8 cellular contexts compared by ENCODE assay signal in genomic region chr22:32204211-32204855, GRCh38.
DNase-seq lines count a peak whose midpoint lies in the region; ATAC-seq lines count a peak whose summit lies in the region.

No MANE protein-coding gene starts in this region.

- peaks cover 47% of the 10 kb centered on the region for H3K4me1 Mint-ChIP-seq in activated T-cell treated with anti-CD3 and anti-CD28 coated beads, Interleukin-2, amount 50 U/mL, for 24 hours (ENCODE audit: low read depth)
- peaks cover 20% of the 10 kb centered on the region for H3K4me1 Mint-ChIP-seq in T-helper 2 cell treated with Interferon-gamma antibody and Interleukin-4, amounts not matched to agents 5 μg/mL and 100 μg/mL, for 36 hours (ENCODE audit: low read depth)
- H3K4me1 Mint-ChIP-seq in stimulated activated effector memory CD8-positive, alpha-beta T cell treated with anti-CD3 and anti-CD28 coated beads, Interleukin-12 subunit alpha, Interleukin-12 subunit beta, amount 100 ng/mL, for 72 hours: peaks cover 58% of the 10 kb centered on the region

- H3K27me3 Mint-ChIP-seq in activated T-cell treated with anti-CD3 and anti-CD28 coated beads, Interleukin-2, amount 50 U/mL, for 24 hours: peaks cover 29% of the 10 kb centered on the region
- peaks cover 19% of the 10 kb centered on the region for H3K27me3 Mint-ChIP-seq in T-helper 2 cell treated with Interferon-gamma antibody and Interleukin-4, amounts not matched to agents 5 μg/mL and 100 μg/mL, for 36 hours (ENCODE audit: low read depth)

- H3K27ac Mint-ChIP-seq in activated T-cell treated with anti-CD3 and anti-CD28 coated beads, Interleukin-2, amount 50 U/mL, for 24 hours: peak overlapping the region; percentile 41
- H3K27ac Mint-ChIP-seq in T-helper 2 cell treated with Interferon-gamma antibody and Interleukin-4, amounts not matched to agents 5 μg/mL and 100 μg/mL, for 36 hours: no peak overlapping the region
- H3K27ac Mint-ChIP-seq in stimulated activated effector memory CD8-positive, alpha-beta T cell treated with anti-CD3 and anti-CD28 coated beads, Interleukin-12 subunit alpha, Interleukin-12 subunit beta, amount 100 ng/mL, for 72 hours: no peak overlapping the region

- DNase-seq in activated T-cell treated with anti-CD3 and anti-CD28 coated beads, Interleukin-2, amount 50 U/mL, for 24 hours: peak; percentile 45
- DNase-seq in activated T-cell treated with anti-CD3 and anti-CD28 coated beads for 4 hours (no peak), KG1 (lab: John Stamatoyannopoulos, UW) (no peak)
- DNase-seq in T-helper 2 cell treated with Interferon-gamma antibody and Interleukin-4, amounts not matched to agents 5 μg/mL and 100 μg/mL, for 36 hours (ENCODE audit: low spot score): no peak
- peak in 1 of 2 donors; percentile 56 for DNase-seq in stimulated activated effector memory CD8-positive, alpha-beta T cell treated with anti-CD3 and anti-CD28 coated beads, Interleukin-12 subunit alpha, Interleukin-12 subunit beta, amount 100 ng/mL, for 72 hours (ENCODE audit: low spot score in 2 of 2)

- peak overlapping the region; percentile 47 for H3K4me3 ChIP-seq in iPS-15b (ENCODE audit: low read depth, low read length)

- no peaks in the 10 kb centered on the region for H3K36me3 ChIP-seq in iPS-15b (ENCODE audit: control insufficient read depth, insufficient read depth, low read length)

- H3K9ac ChIP-seq in iPS-15b (ENCODE audit: low read depth, low read length): no peak overlapping the region

- no peaks in the 10 kb centered on the region for H3K9me3 ChIP-seq in iPS-15b (ENCODE audit: control insufficient read depth, insufficient read depth, low read length)

- H3K4me1 ChIP-seq in iPS-15b (ENCODE audit: control insufficient read depth, insufficient read depth, low read length): no peaks in the 10 kb centered on the region

- H3K9me3 Mint-ChIP-seq in activated T-cell treated with anti-CD3 and anti-CD28 coated beads, Interleukin-2, amount 50 U/mL, for 24 hours: no peaks in the 10 kb centered on the region
- no peaks in the 10 kb centered on the region for H3K9me3 Mint-ChIP-seq in T-helper 2 cell treated with Interferon-gamma antibody and Interleukin-4, amounts not matched to agents 5 μg/mL and 100 μg/mL, for 36 hours
- no peaks in the 10 kb centered on the region for H3K9me3 Mint-ChIP-seq in stimulated activated effector memory CD8-positive, alpha-beta T cell treated with anti-CD3 and anti-CD28 coated beads, Interleukin-12 subunit alpha, Interleukin-12 subunit beta, amount 100 ng/mL, for 72 hours

- no peak for ATAC-seq in stimulated activated effector memory CD8-positive, alpha-beta T cell treated with anti-CD3 and anti-CD28 coated beads, Interleukin-12 subunit alpha, Interleukin-12 subunit beta, amount 100 ng/mL, for 72 hours
- no peak for ATAC-seq in GM21576 (IDR thresholded peaks at IDR 0.05; ENCODE audit: unreplicated experiment)
- ATAC-seq in HG03565 (IDR thresholded peaks at IDR 0.05; ENCODE audit: unreplicated experiment): no peak

- H3K36me3 Mint-ChIP-seq in activated T-cell treated with anti-CD3 and anti-CD28 coated beads, Interleukin-2, amount 50 U/mL, for 24 hours (ENCODE audit: low read depth): no peaks in the 10 kb centered on the region
- H3K36me3 Mint-ChIP-seq in T-helper 2 cell treated with Interferon-gamma antibody and Interleukin-4, amounts not matched to agents 5 μg/mL and 100 μg/mL, for 36 hours (ENCODE audit: low read depth): no peaks in the 10 kb centered on the region
- no peaks in the 10 kb centered on the region for H3K36me3 Mint-ChIP-seq in stimulated activated effector memory CD8-positive, alpha-beta T cell treated with anti-CD3 and anti-CD28 coated beads, Interleukin-12 subunit alpha, Interleukin-12 subunit beta, amount 100 ng/mL, for 72 hours

- H3K4me3 Mint-ChIP-seq in activated T-cell treated with anti-CD3 and anti-CD28 coated beads, Interleukin-2, amount 50 U/mL, for 24 hours: peak overlapping the region; percentile 72
- H3K4me3 Mint-ChIP-seq in T-helper 2 cell treated with Interferon-gamma antibody and Interleukin-4, amounts not matched to agents 5 μg/mL and 100 μg/mL, for 36 hours: peak overlapping the region; percentile 41
- peak overlapping the region; percentile 56 for H3K4me3 Mint-ChIP-seq in stimulated activated effector memory CD8-positive, alpha-beta T cell treated with anti-CD3 and anti-CD28 coated beads, Interleukin-12 subunit alpha, Interleukin-12 subunit beta, amount 100 ng/mL, for 72 hours

- peaks cover 40% of the 10 kb centered on the region for H3K27me3 ChIP-seq in iPS-15b (ENCODE audit: control insufficient read depth, insufficient read depth, low read length)
